ENCODE assay signal across 21 cellular contexts in genomic region chrX:111375747-111376146, GRCh38. TPM values are rescaled to one million over a fixed set of nuclear protein-coding genes. Genes with fewer than 3 reads are reported as not detected.
DNase-seq lines count a peak whose midpoint lies in the region; ATAC-seq, FAIRE-seq and TF ChIP-seq lines count a peak whose summit lies in the region.
"Had no signal": no experiment of that assay in that cellular context is flagged by ENCODE, and none has a peak within 500 bp of the region (broad histone marks: within the 10 kb centered on the region; RNA-seq: fewer than 3 reads in every experiment).

No MANE protein-coding gene starts in this region.

- no peak overlapping the region for H3K27ac ChIP-seq in A549
- H3K27ac ChIP-seq in effector memory CD4-positive, alpha-beta T cell (ENCODE audit: insufficient read depth, low read length, poor library complexity, severe bottlenecking), result no peak overlapping the region
- H3K27ac ChIP-seq: body of pancreas, heart right ventricle, tibial artery had no signal

- H3K9me3 ChIP-seq in A549, result no peaks in the 10 kb centered on the region
- no peaks in the 10 kb centered on the region for H3K9me3 ChIP-seq in effector memory CD4-positive, alpha-beta T cell (ENCODE audit: control insufficient read depth, low read length)
- H3K9me3 ChIP-seq: body of pancreas, heart right ventricle, tibial artery had no signal

- DNase-seq in A549 (ENCODE audit: low read depth in 1 of 2, low spot score in 1 of 2), result no peak
- DNase-seq in NCI-H460 (ENCODE audit: extremely low read depth, low read depth), result peak; percentile 1
- peak; percentile 2 for DNase-seq in bronchial epithelial cell (ENCODE audit: low read depth)
- DNase-seq in kidney tubule cell (ENCODE audit: low spot score), result peak; percentile 4
- no peak for DNase-seq in effector memory CD4-positive, alpha-beta T cell
- no peak for DNase-seq in superior temporal gyrus (ENCODE audit: extremely low spot score)
- DNase-seq in effector CD4-positive, alpha-beta T cell, result no peak
- DNase-seq: ACHN; activated CD4-positive, alpha-beta T cell treated with anti-CD3 and anti-CD28 coated beads, Interleukin-2, amount 50 U/mL, for 1 hour; activated naive CD4-positive, alpha-beta T cell treated with Interleukin-2 at 50 U/mL for 16 hours; body of pancreas; heart right ventricle; NCI-H187; NCI-H345; nucleus accumbens; right cardiac atrium; stimulated activated naive CD4-positive, alpha-beta T cell; T-helper 1 cell; tibial artery had no signal

- TF ChIP-seq CTCF in A549 (IDR thresholded peaks at IDR 0.05) (no peak), bronchial epithelial cell (IDR thresholded peaks at IDR 0.05; ENCODE audit: insufficient read depth, low read length, severe bottlenecking) (no peak)

- no peak for TF ChIP-seq POLR2A in A549 (IDR thresholded peaks at IDR 0.05; ENCODE audit: low read length)

- 5% methylated on average over 2 of the region's 2 CpGs for WGBS in A549 (ENCODE audit: missing lambda C conversion rate)

- no peak for TF ChIP-seq EP300 in A549 (IDR thresholded peaks at IDR 0.05)

- POLR2A ChIA-PET in A549 (lab: Yijun Ruan, JAX), result no interaction called here

- no peak for TF ChIP-seq RAD21 in A549 (conservative IDR thresholded peaks at IDR 0.05 in 1 of 2, IDR thresholded peaks at IDR 0.05 in 1 of 2)

- H3K4me1 ChIP-seq in A549, result no peaks in the 10 kb centered on the region
- no peaks in the 10 kb centered on the region for H3K4me1 ChIP-seq in effector memory CD4-positive, alpha-beta T cell (ENCODE audit: control insufficient read depth, insufficient read depth, low read length, poor library complexity, severe bottlenecking)
- H3K4me1 ChIP-seq: body of pancreas, heart right ventricle, tibial artery had no signal

- H3K4me2 ChIP-seq in A549, result no peak overlapping the region

- no peaks in the 10 kb centered on the region for H3K36me3 ChIP-seq in bronchial epithelial cell (ENCODE audit: control insufficient read depth, insufficient read depth, low read length)
- H3K36me3 ChIP-seq in effector memory CD4-positive, alpha-beta T cell (ENCODE audit: control insufficient read depth, insufficient read depth, low read length), result no peaks in the 10 kb centered on the region
- H3K36me3 ChIP-seq: heart right ventricle, tibial artery had no signal

- FAIRE-seq in A549 (lab: Jason Lieb, UNC) (no peak), bronchial epithelial cell (lab: Jason Lieb, UNC) (peak; percentile 70)

- H3K4me3 ChIP-seq in A549 (no peak overlapping the region), bronchial epithelial cell (ENCODE audit: low read depth, low read length) (no peak overlapping the region)
- no peak overlapping the region for H3K4me3 ChIP-seq in effector memory CD4-positive, alpha-beta T cell (ENCODE audit: insufficient read depth, low read depth, low read length, poor library complexity, severe bottlenecking)
- H3K4me3 ChIP-seq: body of pancreas, heart right ventricle, tibial artery had no signal

- no peaks in the 10 kb centered on the region for H3K27me3 ChIP-seq in bronchial epithelial cell (ENCODE audit: control insufficient read depth, insufficient read depth, low read length)
- H3K27me3 ChIP-seq in effector memory CD4-positive, alpha-beta T cell (replicated peaks; ENCODE audit: control insufficient read depth, insufficient read depth, low read length, poor library complexity, severe bottlenecking), result no peaks in the 10 kb centered on the region
- H3K27me3 ChIP-seq: body of pancreas, tibial artery had no signal

- ATAC-seq in A549 (no peak), HG03280 (IDR thresholded peaks at IDR 0.05; ENCODE audit: unreplicated experiment) (no peak)
- ATAC-seq: body of pancreas, heart right ventricle, right cardiac atrium, Right ventricle myocardium inferior had no signal

- CTCF ChIA-PET in A549 (lab: Yijun Ruan, JAX), result interaction anchor here (0.6 to 1.5 kb wide), 2 partner anchors 15 to 384 kb away, joined by 3 read pairs; no protein-coding TSS in a partner anchor

TF ChIP-seq in A549, 52 proteins besides CTCF, POLR2A, EP300 and RAD21:
- TF ChIP-seq CHD2 (IDR thresholded peaks at IDR 0.05; ENCODE audit: low read length, partially characterized antibody), result no peak
- TF ChIP-seq, protein P1, sequence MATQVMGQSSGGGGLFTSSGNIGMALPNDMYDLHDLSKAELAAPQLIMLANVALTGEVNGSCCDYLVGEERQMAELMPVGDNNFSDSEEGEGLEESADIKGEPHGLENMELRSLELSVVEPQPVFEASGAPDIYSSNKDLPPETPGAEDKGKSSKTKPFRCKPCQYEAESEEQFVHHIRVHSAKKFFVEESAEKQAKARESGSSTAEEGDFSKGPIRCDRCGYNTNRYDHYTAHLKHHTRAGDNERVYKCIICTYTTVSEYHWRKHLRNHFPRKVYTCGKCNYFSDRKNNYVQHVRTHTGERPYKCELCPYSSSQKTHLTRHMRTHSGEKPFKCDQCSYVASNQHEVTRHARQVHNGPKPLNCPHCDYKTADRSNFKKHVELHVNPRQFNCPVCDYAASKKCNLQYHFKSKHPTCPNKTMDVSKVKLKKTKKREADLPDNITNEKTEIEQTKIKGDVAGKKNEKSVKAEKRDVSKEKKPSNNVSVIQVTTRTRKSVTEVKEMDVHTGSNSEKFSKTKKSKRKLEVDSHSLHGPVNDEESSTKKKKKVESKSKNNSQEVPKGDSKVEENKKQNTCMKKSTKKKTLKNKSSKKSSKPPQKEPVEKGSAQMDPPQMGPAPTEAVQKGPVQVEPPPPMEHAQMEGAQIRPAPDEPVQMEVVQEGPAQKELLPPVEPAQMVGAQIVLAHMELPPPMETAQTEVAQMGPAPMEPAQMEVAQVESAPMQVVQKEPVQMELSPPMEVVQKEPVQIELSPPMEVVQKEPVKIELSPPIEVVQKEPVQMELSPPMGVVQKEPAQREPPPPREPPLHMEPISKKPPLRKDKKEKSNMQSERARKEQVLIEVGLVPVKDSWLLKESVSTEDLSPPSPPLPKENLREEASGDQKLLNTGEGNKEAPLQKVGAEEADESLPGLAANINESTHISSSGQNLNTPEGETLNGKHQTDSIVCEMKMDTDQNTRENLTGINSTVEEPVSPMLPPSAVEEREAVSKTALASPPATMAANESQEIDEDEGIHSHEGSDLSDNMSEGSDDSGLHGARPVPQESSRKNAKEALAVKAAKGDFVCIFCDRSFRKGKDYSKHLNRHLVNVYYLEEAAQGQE (IDR thresholded peaks at IDR 0.05), result peak; percentile 89
- TF ChIP-seq BCL3 (IDR thresholded peaks at IDR 0.05), result no peak
- no peak for TF ChIP-seq TFCP2L1 (CRISPR knock-in tag; IDR thresholded peaks at IDR 0.05)
- TF ChIP-seq MAX (IDR thresholded peaks at IDR 0.05), result no peak
- no peak for TF ChIP-seq SMC3 (IDR thresholded peaks at IDR 0.05)
- TF ChIP-seq USF2 (IDR thresholded peaks at IDR 0.05), result no peak
- TF ChIP-seq BHLHE40 (IDR thresholded peaks at IDR 0.05; ENCODE audit: low read depth, low read length), result no peak
TF ChIP-seq in A549: peak in this region for 1.

RNA-seq across cellular contexts. Expression of gene DCX, which starts 36.2 kb away (rescaled TPM):
- polyA plus RNA-seq in A549 (2011; rRNA removed) (not detected in 2 replicates), A549 (2017; fragmentation: RNase III; extraction: RNeasy Plus Mini Kit Qiagen cat#74134 plus additional on column Dnase treatment) (not detected in 3 replicates)
- polyA plus RNA-seq in A549 (2012; cell fraction: cytosol; rRNA removed), result not detected in 2 replicates
- polyA plus RNA-seq in A549 (2012; cell fraction: nucleus; rRNA removed), result not detected in 2 replicates
- not detected in 2 replicates for polyA minus RNA-seq in A549 (2011; rRNA and poly(A)+ RNA removed)
- total RNA-seq in NCI-H460 (2014; rRNA removed; shearing (Covaris generic)), result not detected in 2 replicates
- not detected in 2 replicates for polyA plus RNA-seq in NCI-H460 (2014; cell fraction: nucleus; rRNA removed)
- not detected in 2 replicates for total RNA-seq in bronchial epithelial cell
- total RNA-seq: Right ventricle myocardium inferior had no signal
- polyA plus RNA-seq: right cardiac atrium had no signal

Comparison
In these comparisons a context has a peak if more than half of its experiments do, and no peak if none do; other contexts are left out.
1. DNase-seq: peak in NCI-H460 (single experiment), bronchial epithelial cell (single experiment) and kidney tubule cell (single experiment); none in A549 (0 of 2), effector memory CD4-positive, alpha-beta T cell (0 of 3), superior temporal gyrus (single experiment) and effector CD4-positive, alpha-beta T cell (single experiment).